ENCODE assay signal across 1 cellular context in the genomic region with DNA sequence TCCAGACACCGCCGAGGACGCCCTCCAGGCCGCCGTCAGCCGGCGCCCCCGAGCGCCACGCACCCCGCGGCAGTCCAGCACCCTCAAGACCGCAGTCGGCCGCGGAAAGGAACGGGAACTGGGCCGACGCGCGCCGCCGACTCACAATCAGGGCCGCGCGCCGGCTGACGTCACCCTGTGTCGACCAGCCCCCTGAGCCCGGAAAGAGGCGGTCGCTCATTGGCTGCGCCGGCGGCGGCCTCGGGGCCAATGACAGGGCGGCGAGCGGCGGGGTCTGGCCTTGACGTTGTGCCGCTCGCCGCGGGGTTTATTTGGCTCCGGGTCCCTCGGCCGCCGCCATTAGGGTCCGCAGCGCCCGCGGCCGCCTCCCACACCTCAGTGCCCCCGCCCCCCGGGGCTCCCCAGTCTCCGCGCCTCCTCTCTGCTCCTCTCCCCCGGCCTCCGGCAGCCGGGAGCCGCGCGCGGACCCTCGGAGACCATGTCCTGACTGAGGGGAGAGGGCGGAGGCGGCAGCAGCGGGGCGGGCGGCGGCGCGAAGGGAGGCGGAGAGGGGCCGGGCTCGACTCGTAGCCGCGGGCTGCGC.
TF ChIP-seq lines count a peak whose summit lies in the region.

No MANE protein-coding gene starts in this region.

TF ChIP-seq in K562, 482 proteins besides CTCF, POLR2A, EP300 and RAD21 (continued from another document and continues in another):
- TF ChIP-seq ZC3H4 (CRISPR knock-in tag; IDR thresholded peaks at IDR 0.05; ENCODE audit: borderline replicate concordance) (no peak), NFATC3 (IDR thresholded peaks at IDR 0.05) (no peak), GABPB2 (CRISPR knock-in tag; conservative IDR thresholded peaks at IDR 0.05) (no peak), ESRRB (CRISPR knock-in tag; IDR thresholded peaks at IDR 0.05; ENCODE audit: borderline replicate concordance) (no peak), GMEB1 (CRISPR knock-in tag; IDR thresholded peaks at IDR 0.05) (peak; percentile 44; the same call in 1 of the 2 replicates), RCOR1 (IDR thresholded peaks at IDR 0.05; ENCODE audit: borderline replicate concordance in 1 of 2, low read depth in 2 of 2, low read length in 2 of 2) (no peak), NCOA4 (IDR thresholded peaks at IDR 0.05; ENCODE audit: partially characterized antibody) (no peak), ZNF23 (CRISPR knock-in tag; IDR thresholded peaks at IDR 0.05) (no peak), SMARCE1 (IDR thresholded peaks at IDR 0.05) (no peak), CHD1 (IDR thresholded peaks at IDR 0.05; ENCODE audit: low read length) (no peak), KDM1A (IDR thresholded peaks at IDR 0.05) (no peak), NR1H2 (CRISPR knock-in tag; IDR thresholded peaks at IDR 0.05) (no peak), SMAD4 (CRISPR knock-in tag; conservative IDR thresholded peaks at IDR 0.05) (no peak), ZNF778 (CRISPR knock-in tag; IDR thresholded peaks at IDR 0.05) (no peak), ZNF143 (CRISPR knock-in tag; IDR thresholded peaks at IDR 0.05) (no peak), FOXA1 (IDR thresholded peaks at IDR 0.05; ENCODE audit: borderline replicate concordance) (no peak), E4F1 (CRISPR knock-in tag; IDR thresholded peaks at IDR 0.05; ENCODE audit: borderline replicate concordance) (no peak), ELF2 (CRISPR knock-in tag; IDR thresholded peaks at IDR 0.05) (no peak), MCM5 (IDR thresholded peaks at IDR 0.05; ENCODE audit: low read depth) (no peak), SP1 (CRISPR knock-in tag; IDR thresholded peaks at IDR 0.05) (peak; percentile 72; the same call in 1 of the 2 replicates), LCOR (CRISPR knock-in tag; IDR thresholded peaks at IDR 0.05) (no peak), MCM2 (IDR thresholded peaks at IDR 0.05; ENCODE audit: low read depth) (no peak), NFYB (IDR thresholded peaks at IDR 0.05; ENCODE audit: extremely low read depth, insufficient read length) (peak; percentile 64), MED1 (CRISPR knock-in tag; IDR thresholded peaks at IDR 0.05; ENCODE audit: borderline replicate concordance) (no peak), TSC22D4 (tag; IDR thresholded peaks at IDR 0.05) (no peak), CEBPZ (IDR thresholded peaks at IDR 0.05; ENCODE audit: borderline replicate concordance, low read depth, low read length) (no peak), ZNF324 (CRISPR knock-in tag; IDR thresholded peaks at IDR 0.05) (no peak), ZNF444 (CRISPR knock-in tag; IDR thresholded peaks at IDR 0.05) (no peak), ZFP1 (CRISPR knock-in tag; IDR thresholded peaks at IDR 0.05) (no peak), NONO (IDR thresholded peaks at IDR 0.05; ENCODE audit: low read depth in 2 of 2, low read length in 1 of 2) (peak in 1 of 2 experiments; percentile 73; a peak in 2 of 4 replicates), FOXP1 (CRISPR knock-in tag; IDR thresholded peaks at IDR 0.05) (no peak), FOSL1 (tag; conservative IDR thresholded peaks at IDR 0.05) (peak; percentile 41), TEAD2 (tag; IDR thresholded peaks at IDR 0.05) (no peak), ZNF75A (CRISPR knock-in tag; IDR thresholded peaks at IDR 0.05) (no peak), GTF2B (IDR thresholded peaks at IDR 0.05; ENCODE audit: extremely low read depth, insufficient read length) (no peak), PHB (CRISPR knock-in tag; IDR thresholded peaks at IDR 0.05) (no peak), ZNF121 (CRISPR knock-in tag; conservative IDR thresholded peaks at IDR 0.05) (no peak), ZNF24 (IDR thresholded peaks at IDR 0.05) (no peak), L3MBTL2 (IDR thresholded peaks at IDR 0.05) (peak; percentile 60; the same call in 1 of the 2 replicates), DPF2 (IDR thresholded peaks at IDR 0.05) (no peak), ZNF766 (CRISPR knock-in tag; conservative IDR thresholded peaks at IDR 0.05) (peak; percentile 99), SUPT5H (IDR thresholded peaks at IDR 0.05) (peak; percentile 86), RBM17 (IDR thresholded peaks at IDR 0.05; ENCODE audit: borderline replicate concordance, low read depth, low read length) (no peak), ZBED1 (IDR thresholded peaks at IDR 0.05) (peak; percentile 70; the same call in 1 of the 2 replicates), HEY1 (CRISPR knock-in tag; IDR thresholded peaks at IDR 0.05; ENCODE audit: borderline replicate concordance) (no peak), ZNF717 (CRISPR knock-in tag; IDR thresholded peaks at IDR 0.05) (no peak), PHTF2 (CRISPR knock-in tag; IDR thresholded peaks at IDR 0.05) (no peak), NCOA6 (IDR thresholded peaks at IDR 0.05) (no peak), E2F3 (CRISPR knock-in tag; IDR thresholded peaks at IDR 0.05) (no peak)
- TF ChIP-seq, protein P1, sequence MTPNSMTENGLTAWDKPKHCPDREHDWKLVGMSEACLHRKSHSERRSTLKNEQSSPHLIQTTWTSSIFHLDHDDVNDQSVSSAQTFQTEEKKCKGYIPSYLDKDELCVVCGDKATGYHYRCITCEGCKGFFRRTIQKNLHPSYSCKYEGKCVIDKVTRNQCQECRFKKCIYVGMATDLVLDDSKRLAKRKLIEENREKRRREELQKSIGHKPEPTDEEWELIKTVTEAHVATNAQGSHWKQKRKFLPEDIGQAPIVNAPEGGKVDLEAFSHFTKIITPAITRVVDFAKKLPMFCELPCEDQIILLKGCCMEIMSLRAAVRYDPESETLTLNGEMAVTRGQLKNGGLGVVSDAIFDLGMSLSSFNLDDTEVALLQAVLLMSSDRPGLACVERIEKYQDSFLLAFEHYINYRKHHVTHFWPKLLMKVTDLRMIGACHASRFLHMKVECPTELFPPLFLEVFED (CRISPR knock-in tag; conservative IDR thresholded peaks at IDR 0.05): no peak
- TF ChIP-seq, protein P2, sequence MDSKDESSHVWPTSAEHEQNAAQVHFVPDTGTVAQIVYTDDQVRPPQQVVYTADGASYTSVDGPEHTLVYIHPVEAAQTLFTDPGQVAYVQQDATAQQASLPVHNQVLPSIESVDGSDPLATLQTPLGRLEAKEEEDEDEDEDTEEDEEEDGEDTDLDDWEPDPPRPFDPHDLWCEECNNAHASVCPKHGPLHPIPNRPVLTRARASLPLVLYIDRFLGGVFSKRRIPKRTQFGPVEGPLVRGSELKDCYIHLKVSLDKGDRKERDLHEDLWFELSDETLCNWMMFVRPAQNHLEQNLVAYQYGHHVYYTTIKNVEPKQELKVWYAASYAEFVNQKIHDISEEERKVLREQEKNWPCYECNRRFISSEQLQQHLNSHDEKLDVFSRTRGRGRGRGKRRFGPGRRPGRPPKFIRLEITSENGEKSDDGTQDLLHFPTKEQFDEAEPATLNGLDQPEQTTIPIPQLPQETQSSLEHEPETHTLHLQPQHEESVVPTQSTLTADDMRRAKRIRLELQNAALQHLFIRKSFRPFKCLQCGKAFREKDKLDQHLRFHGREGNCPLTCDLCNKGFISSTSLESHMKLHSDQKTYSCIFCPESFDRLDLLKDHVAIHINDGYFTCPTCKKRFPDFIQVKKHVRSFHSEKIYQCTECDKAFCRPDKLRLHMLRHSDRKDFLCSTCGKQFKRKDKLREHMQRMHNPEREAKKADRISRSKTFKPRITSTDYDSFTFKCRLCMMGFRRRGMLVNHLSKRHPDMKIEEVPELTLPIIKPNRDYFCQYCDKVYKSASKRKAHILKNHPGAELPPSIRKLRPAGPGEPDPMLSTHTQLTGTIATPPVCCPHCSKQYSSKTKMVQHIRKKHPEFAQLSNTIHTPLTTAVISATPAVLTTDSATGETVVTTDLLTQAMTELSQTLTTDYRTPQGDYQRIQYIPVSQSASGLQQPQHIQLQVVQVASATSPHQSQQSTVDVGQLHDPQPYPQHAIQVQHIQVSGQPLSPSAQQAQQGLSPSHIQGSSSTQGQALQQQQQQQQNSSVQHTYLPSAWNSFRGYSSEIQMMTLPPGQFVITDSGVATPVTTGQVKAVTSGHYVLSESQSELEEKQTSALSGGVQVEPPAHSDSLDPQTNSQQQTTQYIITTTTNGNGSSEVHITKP (IDR thresholded peaks at IDR 0.05; ENCODE audit: partially characterized antibody): no peak
- TF ChIP-seq, protein P3, sequence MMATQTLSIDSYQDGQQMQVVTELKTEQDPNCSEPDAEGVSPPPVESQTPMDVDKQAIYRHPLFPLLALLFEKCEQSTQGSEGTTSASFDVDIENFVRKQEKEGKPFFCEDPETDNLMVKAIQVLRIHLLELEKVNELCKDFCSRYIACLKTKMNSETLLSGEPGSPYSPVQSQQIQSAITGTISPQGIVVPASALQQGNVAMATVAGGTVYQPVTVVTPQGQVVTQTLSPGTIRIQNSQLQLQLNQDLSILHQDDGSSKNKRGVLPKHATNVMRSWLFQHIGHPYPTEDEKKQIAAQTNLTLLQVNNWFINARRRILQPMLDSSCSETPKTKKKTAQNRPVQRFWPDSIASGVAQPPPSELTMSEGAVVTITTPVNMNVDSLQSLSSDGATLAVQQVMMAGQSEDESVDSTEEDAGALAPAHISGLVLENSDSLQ (IDR thresholded peaks at IDR 0.05): no peak
- TF ChIP-seq, protein P4, sequence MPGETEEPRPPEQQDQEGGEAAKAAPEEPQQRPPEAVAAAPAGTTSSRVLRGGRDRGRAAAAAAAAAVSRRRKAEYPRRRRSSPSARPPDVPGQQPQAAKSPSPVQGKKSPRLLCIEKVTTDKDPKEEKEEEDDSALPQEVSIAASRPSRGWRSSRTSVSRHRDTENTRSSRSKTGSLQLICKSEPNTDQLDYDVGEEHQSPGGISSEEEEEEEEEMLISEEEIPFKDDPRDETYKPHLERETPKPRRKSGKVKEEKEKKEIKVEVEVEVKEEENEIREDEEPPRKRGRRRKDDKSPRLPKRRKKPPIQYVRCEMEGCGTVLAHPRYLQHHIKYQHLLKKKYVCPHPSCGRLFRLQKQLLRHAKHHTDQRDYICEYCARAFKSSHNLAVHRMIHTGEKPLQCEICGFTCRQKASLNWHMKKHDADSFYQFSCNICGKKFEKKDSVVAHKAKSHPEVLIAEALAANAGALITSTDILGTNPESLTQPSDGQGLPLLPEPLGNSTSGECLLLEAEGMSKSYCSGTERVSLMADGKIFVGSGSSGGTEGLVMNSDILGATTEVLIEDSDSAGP (CRISPR knock-in tag; IDR thresholded peaks at IDR 0.05): no peak
- TF ChIP-seq, protein P5, sequence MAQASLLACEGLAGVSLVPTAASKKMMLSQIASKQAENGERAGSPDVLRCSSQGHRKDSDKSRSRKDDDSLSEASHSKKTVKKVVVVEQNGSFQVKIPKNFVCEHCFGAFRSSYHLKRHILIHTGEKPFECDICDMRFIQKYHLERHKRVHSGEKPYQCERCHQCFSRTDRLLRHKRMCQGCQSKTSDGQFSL (CRISPR knock-in tag; IDR thresholded peaks at IDR 0.05): no peak
- TF ChIP-seq, protein P5 (tag; IDR thresholded peaks at IDR 0.05): no peak
